In genomic region chr17:16661217-16661616, GRCh38 we compare ENCODE assay signal across 27 cellular contexts.
"Had no signal": no experiment of that assay in that cellular context is flagged by ENCODE, and none has a peak within 500 bp of the region (broad histone marks: within the 10 kb centered on the region; RNA-seq: fewer than 3 reads in every experiment).

No MANE protein-coding gene starts in this region.

- FAIRE-seq: TTC549 had no signal

- H3K9ac ChIP-seq: KMS-11, SK-N-SH had no signal

- H3K9me3 ChIP-seq: ascending aorta, SJSA1, SK-N-SH had no signal

- H3K4me2 ChIP-seq: KMS-11, SK-N-SH had no signal

- DNase-seq: activated CD4-positive, alpha-beta T cell treated with anti-CD3 and anti-CD28 coated beads, Interleukin-2, amount 10 ng/mL, durations not matched to agents 24 days and 14 days; activated CD4-positive, alpha-beta T cell treated with anti-CD3 and anti-CD28 coated beads, Interleukin-2, amount 50 U/mL, for 4 hours; activated CD8-positive, alpha-beta T cell treated with anti-CD3 and anti-CD28 coated beads for 36 hours; activated effector memory CD4-positive, alpha-beta T cell treated with anti-CD3 and anti-CD28 coated beads, Interleukin-2, amount 50 U/mL, for 16 hours; activated naive CD4-positive, alpha-beta T cell; activated naive CD4-positive, alpha-beta T cell treated with anti-CD3 and anti-CD28 coated beads, Interleukin-2, amount 50 U/mL, for 16 hours; activated naive CD8-positive, alpha-beta T cell treated with anti-CD3 and anti-CD28 coated beads for 36 hours; activated T-cell treated with anti-CD3 and anti-CD28 coated beads, Interleukin-2, amount 50 U/mL, for 1 hour; activated T-cell treated with anti-CD3 and anti-CD28 coated beads, Interleukin-2, amount 50 U/mL, for 72 hours; amygdala; MM.1S; MV-4-11; NCI-H1092; NCI-H1436 treated with DMSO at 0.1 percent for 48 hours; NCI-H1694 treated with DMSO at 0.1 percent for 48 hours; NCI-H2029; NCI-H345; NCI-H524 treated with DMSO at 0.1 percent for 48 hours; NCI-H748 treated with DMSO at 0.1 percent for 48 hours; OCI-M1; RPMI8226; SHP77 treated with DMSO at 0.1 percent for 48 hours; SK-N-SH had no signal

- H3K4me3 ChIP-seq: ascending aorta, SJSA1 had no signal

- H3K36me3 ChIP-seq: ascending aorta, SJSA1 had no signal

- H3K4me1 ChIP-seq: ascending aorta, SJSA1 had no signal

- H3K27ac ChIP-seq: ascending aorta, KMS-11, SJSA1 had no signal

- H3K27me3 ChIP-seq: ascending aorta, SJSA1 had no signal
